ENCODE assay signal across 13 cellular contexts in the genomic region with DNA sequence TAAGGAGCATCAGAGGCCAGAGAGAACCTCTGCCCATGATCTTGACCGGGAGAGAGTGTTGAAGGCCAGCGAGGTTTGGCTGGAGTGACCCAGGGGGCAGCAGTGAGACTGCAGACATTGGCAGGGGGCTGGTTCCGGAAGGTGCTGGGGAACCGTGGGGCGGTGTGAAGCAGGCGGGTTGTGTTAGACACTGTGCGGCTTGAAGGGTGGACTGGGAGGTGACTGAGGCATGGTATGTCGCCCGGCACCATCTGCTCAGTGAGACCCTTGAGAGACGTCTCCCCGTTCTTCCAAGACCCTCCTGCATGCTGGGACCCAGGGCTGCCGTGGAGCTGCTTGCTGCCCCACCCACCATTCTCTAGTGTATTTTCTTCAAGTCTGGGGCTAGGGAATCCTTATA. TPM values are rescaled to one million over a fixed set of nuclear protein-coding genes. Genes with fewer than 3 reads are reported as not detected.
DNase-seq lines count a peak whose midpoint lies in the region; ATAC-seq, FAIRE-seq and TF ChIP-seq lines count a peak whose summit lies in the region.
"Had no signal": no experiment of that assay in that cellular context is flagged by ENCODE, and none has a peak within 500 bp of the region (broad histone marks: within the 10 kb centered on the region; RNA-seq: fewer than 3 reads in every experiment).

No MANE protein-coding gene starts in this region.

- H3K18ac ChIP-seq in H1 (ENCODE audit: extremely low read depth, low read length), result 0 out of 2 replicates have a peak overlapping the region, but pooled peaks have one; percentile 28

- H3K4me3 ChIP-seq in H1 (ENCODE audit: extremely low read depth in 1 of 4, insufficient read depth in 2 of 4, low read depth in 3 of 4, low read length in 4 of 4), result no peak overlapping the region
- no peak overlapping the region for H3K4me3 ChIP-seq in retinal pigment epithelial cell (ENCODE audit: low read length)
- H3K4me3 ChIP-seq: GM23248, SK-N-MC, thoracic aorta had no signal

- H3K79me1 ChIP-seq in H1 (ENCODE audit: low read depth, low read length), result peaks cover 32% of the 10 kb centered on the region

- CTCF ChIA-PET in H1 (lab: Charles Lee; ENCODE audit: partially characterized antibody), result interaction anchor here (0.6 to 5.4 kb wide), 11 partner anchors 9 to 1023 kb away, joined by 3 to 29 read pairs (median 5); no protein-coding TSS in a partner anchor

- TF ChIP-seq CTCF in H1 (IDR thresholded peaks at IDR 0.05; ENCODE audit: control extremely low read depth in 1 of 3, insufficient read depth in 1 of 3, low read depth in 1 of 3, low read length in 3 of 3), result peak; percentile 31 to 74 (median 70)
- peak; percentile 16 for TF ChIP-seq CTCF in retinal pigment epithelial cell (conservative IDR thresholded peaks at IDR 0.05; ENCODE audit: low read depth, low read length)

- DNase-seq in H1 (ENCODE audit: low read depth in 1 of 2, low spot score in 2 of 2) (no peak), retinal pigment epithelial cell (ENCODE audit: low read depth) (no peak), COLO829 (ENCODE audit: low spot score) (no peak)
- DNase-seq: CD8-positive, alpha-beta memory T cell; GM23248; hypothalamus; occipital lobe had no signal

- no peaks in the 10 kb centered on the region for H3K9me3 ChIP-seq in H1 (ENCODE audit: insufficient read depth in 2 of 2, low read depth in 1 of 2, low read length in 1 of 2)
- H3K9me3 ChIP-seq: thoracic aorta had no signal

- H3K56ac ChIP-seq in H1 (replicated peaks; ENCODE audit: insufficient read length, low read depth, low read length), result no peak overlapping the region

- no peak overlapping the region; a peak in 1 of 7 replicates for H3K9ac ChIP-seq in H1 (replicated peaks in 1 of 4; ENCODE audit: extremely low read depth in 1 of 4, low read depth in 3 of 4, low read length in 3 of 4)
- H3K9ac ChIP-seq: GM23248 had no signal

- no peak overlapping the region for H2BK15ac ChIP-seq in H1 (ENCODE audit: low read length)

- H2AFZ ChIP-seq in H1 (ENCODE audit: low read length), result no peak overlapping the region
- H2AFZ ChIP-seq: GM23248 had no signal

- no peaks in the 10 kb centered on the region for H3K23me2 ChIP-seq in H1 (ENCODE audit: low read depth, low read length)

- no peak overlapping the region for H4K91ac ChIP-seq in H1 (replicated peaks; ENCODE audit: insufficient read length, low read length)

- no peak overlapping the region for H2BK5ac ChIP-seq in H1 (ENCODE audit: low read depth, low read length)

- 0 out of 2 replicates have a peak overlapping the region, but pooled peaks have one; percentile 17 for H2BK12ac ChIP-seq in H1 (ENCODE audit: low read depth, low read length)

- ATAC-seq in GM18511 (IDR thresholded peaks at IDR 0.05; ENCODE audit: unreplicated experiment), result no peak

- peaks cover 0 to 81% of the 10 kb centered on the region in 2 experiments; a peak in 2 of 4 replicates for H3K79me2 ChIP-seq in H1 (ENCODE audit: control insufficient read depth in 1 of 2, insufficient read depth in 2 of 2, low read length in 2 of 2)

- no peak for FAIRE-seq in H1 (lab: Jason Lieb, UNC)
- FAIRE-seq: G401.6 had no signal

- H3K27me3 ChIP-seq in H1 (replicated peaks in 1 of 4; ENCODE audit: control insufficient read depth in 3 of 4, extremely low read depth in 1 of 4, insufficient read depth in 3 of 4, low read length in 3 of 4), result no peaks in the 10 kb centered on the region

- no peak overlapping the region for H4K5ac ChIP-seq in H1 (ENCODE audit: insufficient read length, low read depth, low read length)

- H3K27ac ChIP-seq in H1 (ENCODE audit: low read depth, low read length), result 0 out of 2 replicates have a peak overlapping the region, but pooled peaks have one; percentile 3
- H3K27ac ChIP-seq: GM23248, SK-N-MC, thoracic aorta had no signal

- no peak overlapping the region for H2BK20ac ChIP-seq in H1 (ENCODE audit: low read length)

- TF ChIP-seq RAD21 in Ishikawa (IDR thresholded peaks at IDR 0.05; ENCODE audit: low read depth), result no peak
- TF ChIP-seq RAD21 in H1 (IDR thresholded peaks at IDR 0.05 in 1 of 2, conservative IDR thresholded peaks at IDR 0.05 in 1 of 2; ENCODE audit: low read depth in 2 of 2, low read length in 2 of 2), result peak in 1 of 2 experiments; percentile 35; a peak in 1 of 4 replicates

- no peak for TF ChIP-seq POLR2A in H1 (IDR thresholded peaks at IDR 0.05; ENCODE audit: control extremely low read depth in 1 of 2, low read depth in 2 of 2, low read length in 2 of 2)

- H3K14ac ChIP-seq in H1 (ENCODE audit: insufficient read length), result no peak overlapping the region

- peak overlapping the region; percentile 33 for H3K4ac ChIP-seq in H1 (replicated peaks; ENCODE audit: insufficient read length, low read depth, low read length)

- no peaks in the 10 kb centered on the region for H3K36me3 ChIP-seq in H1 (ENCODE audit: control insufficient read depth in 2 of 4, insufficient read depth in 4 of 4, low read length in 3 of 4)
- H3K36me3 ChIP-seq: thoracic aorta had no signal

- H2AK5ac ChIP-seq in H1 (ENCODE audit: low read depth, low read length), result no peak overlapping the region

- POLR2A ChIA-PET in H1 (lab: Charles Lee; ENCODE audit: partially characterized antibody), result interaction anchor here (0.6 to 3.8 kb wide), 3 partner anchors 16 to 496 kb away, joined by 3 to 18 read pairs (median 3); no protein-coding TSS in a partner anchor

- peaks cover 10 to 27% of the 10 kb centered on the region in 2 experiments for H4K20me1 ChIP-seq in H1 (replicated peaks in 1 of 2; ENCODE audit: control insufficient read depth in 1 of 2, insufficient read depth in 2 of 2, low read length in 2 of 2)

- no peak overlapping the region for H3K23ac ChIP-seq in H1 (ENCODE audit: insufficient read length)

- TF ChIP-seq EP300 in Ishikawa (IDR thresholded peaks at IDR 0.05; ENCODE audit: borderline replicate concordance) (no peak), H1 (IDR thresholded peaks at IDR 0.05; ENCODE audit: borderline replicate concordance in 1 of 2, low read depth in 2 of 2, low read length in 2 of 2) (no peak)

- no peak overlapping the region for H2BK120ac ChIP-seq in H1 (replicated peaks; ENCODE audit: low read depth, low read length)

- H4K8ac ChIP-seq in H1 (ENCODE audit: extremely low read depth, insufficient read depth, low read length), result no peak overlapping the region

- peaks cover 14 to 30% (median 25%) of the 10 kb centered on the region in 4 experiments for H3K4me1 ChIP-seq in H1 (replicated peaks in 1 of 4; ENCODE audit: control insufficient read depth in 3 of 4, insufficient read depth in 4 of 4, low read length in 3 of 4)

- WGBS in H1 (ENCODE audit: extremely low coverage in 1 of 2, insufficient coverage in 1 of 2, insufficient read length in 1 of 2, insufficient replicate concordance in 2 of 2, low coverage in 1 of 2, low lambda C conversion rate in 2 of 2, missing lambda C conversion rate in 1 of 2), 2 experiments, result 92% methylated on average over 12 of the region's 12 CpGs; no CpG with 5 or more reads in 1 of the 2 experiments

- H3K4me2 ChIP-seq in H1 (ENCODE audit: insufficient read depth in 1 of 2, low read depth in 2 of 2, low read length in 2 of 2), result no peak overlapping the region

RNA-seq across cellular contexts. Expression of gene CARM1, which starts 24.6 kb away (rescaled TPM):
- total RNA-seq in H1 (2021; fragmentation: NEBNext Ultra II Directional; extraction: Animal tissue kit (Norgen Biotek cat#: 25700)), result 134 and 136 TPM in 2 replicates
- polyA plus RNA-seq in H1 (2011; rRNA removed), result 164 and 270 TPM in 2 replicates
- polyA plus RNA-seq in H1 (2011; cell fraction: cytosol; rRNA removed), result 106 TPM
- 178 TPM for polyA plus RNA-seq in H1 (2011; cell fraction: nucleus; rRNA removed)
- polyA plus RNA-seq in H1 (2012, experiment 1 of 2), result 75.6 to 138 TPM (median 129 TPM) in 4 replicates
- 122 TPM for polyA plus RNA-seq in H1 (2012, experiment 2 of 2)
- 125 TPM for polyA plus RNA-seq in H1 (2013, experiment 1 of 2)
- 126 TPM for polyA plus RNA-seq in H1 (2013, experiment 2 of 2)
- polyA minus RNA-seq in H1 (2011; rRNA and poly(A)+ RNA removed), result 71.3 and 96.2 TPM in 2 replicates
- polyA minus RNA-seq in H1 (2011; cell fraction: cytosol; rRNA and poly(A)+ RNA removed), result 60.0 TPM
- 48.8 TPM for polyA minus RNA-seq in H1 (2011; cell fraction: nucleus; rRNA and poly(A)+ RNA removed)

RNA-seq across cellular contexts. Expression of gene YIPF2, which starts 32.5 kb away (rescaled TPM):
- total RNA-seq in H1 (2021; fragmentation: NEBNext Ultra II Directional; extraction: Animal tissue kit (Norgen Biotek cat#: 25700)), result 47.5 and 48.3 TPM in 2 replicates
- polyA plus RNA-seq in H1 (2011; rRNA removed), result 112 and 151 TPM in 2 replicates
- polyA plus RNA-seq in H1 (2011; cell fraction: cytosol; rRNA removed), result 91.7 TPM
- polyA plus RNA-seq in H1 (2011; cell fraction: nucleus; rRNA removed), result 125 TPM
- polyA plus RNA-seq in H1 (2012, experiment 1 of 2), result 24.9 to 55.5 TPM (median 50.4 TPM) in 4 replicates
- polyA plus RNA-seq in H1 (2012, experiment 2 of 2), result 58.3 TPM
- polyA plus RNA-seq in H1 (2013, experiment 1 of 2), result 47.5 TPM
- 47.1 TPM for polyA plus RNA-seq in H1 (2013, experiment 2 of 2)
- polyA minus RNA-seq in H1 (2011; rRNA and poly(A)+ RNA removed), result 31.4 and 45.4 TPM in 2 replicates
- 41.3 TPM for polyA minus RNA-seq in H1 (2011; cell fraction: cytosol; rRNA and poly(A)+ RNA removed)
- polyA minus RNA-seq in H1 (2011; cell fraction: nucleus; rRNA and poly(A)+ RNA removed), result 49.0 TPM

RNA-seq across cellular contexts. Expression of gene TIMM29, which starts 32.7 kb away (rescaled TPM):
- total RNA-seq in H1 (2021; fragmentation: NEBNext Ultra II Directional; extraction: Animal tissue kit (Norgen Biotek cat#: 25700)), result 22.5 and 24.0 TPM in 2 replicates
- 15.9 and 24.2 TPM in 2 replicates for polyA plus RNA-seq in H1 (2011; rRNA removed)
- polyA plus RNA-seq in H1 (2011; cell fraction: cytosol; rRNA removed), result 19.9 TPM
- 14.8 TPM for polyA plus RNA-seq in H1 (2011; cell fraction: nucleus; rRNA removed)
- 19.3 to 25.7 TPM (median 21.5 TPM) in 4 replicates for polyA plus RNA-seq in H1 (2012, experiment 1 of 2)
- 30.8 TPM for polyA plus RNA-seq in H1 (2012, experiment 2 of 2)
- polyA plus RNA-seq in H1 (2013, experiment 1 of 2), result 24.8 TPM
- 22.2 TPM for polyA plus RNA-seq in H1 (2013, experiment 2 of 2)
- polyA minus RNA-seq in H1 (2011; rRNA and poly(A)+ RNA removed), result 5.7 and 8.0 TPM in 2 replicates
- polyA minus RNA-seq in H1 (2011; cell fraction: cytosol; rRNA and poly(A)+ RNA removed), result 12.0 TPM
- 16.6 TPM for polyA minus RNA-seq in H1 (2011; cell fraction: nucleus; rRNA and poly(A)+ RNA removed)

RNA-seq across cellular contexts. Expression of gene C19orf38, which starts 47.7 kb away (rescaled TPM):
- 0.27 TPM in 1 of 2 replicates, not detected in the other for total RNA-seq in H1 (2021; fragmentation: NEBNext Ultra II Directional; extraction: Animal tissue kit (Norgen Biotek cat#: 25700))
- 0.53 and 0.77 TPM in 2 replicates for polyA plus RNA-seq in H1 (2011; rRNA removed)
- polyA plus RNA-seq in H1 (2011; cell fraction: cytosol; rRNA removed), result 0.50 TPM
- polyA plus RNA-seq in H1 (2011; cell fraction: nucleus; rRNA removed), result 0.68 TPM
- 0.32 to 0.66 TPM (median 0.39 TPM) in 3 of 4 replicates, not detected in the other for polyA plus RNA-seq in H1 (2012, experiment 1 of 2)
- 0.39 TPM for polyA plus RNA-seq in H1 (2012, experiment 2 of 2)
- 0.20 TPM for polyA plus RNA-seq in H1 (2013, experiment 1 of 2)
- polyA plus RNA-seq in H1 (2013, experiment 2 of 2), result 0.31 TPM
- polyA minus RNA-seq in H1 (2011; rRNA and poly(A)+ RNA removed), result 0.20 and 0.28 TPM in 2 replicates
- not detected for polyA minus RNA-seq in H1 (2011; cell fraction: cytosol; rRNA and poly(A)+ RNA removed)
- polyA minus RNA-seq in H1 (2011; cell fraction: nucleus; rRNA and poly(A)+ RNA removed), result 1.1 TPM
- total RNA-seq: epithelial cell of proximal tubule had no signal
- polyA plus RNA-seq: CD8-positive, alpha-beta memory T cell had no signal

RNA-seq across cellular contexts. Expression of gene TMED1, which starts 59.9 kb away (rescaled TPM):
- 26.2 and 26.9 TPM in 2 replicates for total RNA-seq in H1 (2021; fragmentation: NEBNext Ultra II Directional; extraction: Animal tissue kit (Norgen Biotek cat#: 25700))
- polyA plus RNA-seq in H1 (2011; rRNA removed), result 31.9 and 41.7 TPM in 2 replicates
- 44.8 TPM for polyA plus RNA-seq in H1 (2011; cell fraction: cytosol; rRNA removed)
- 29.2 TPM for polyA plus RNA-seq in H1 (2011; cell fraction: nucleus; rRNA removed)
- polyA plus RNA-seq in H1 (2012, experiment 1 of 2), result 19.0 to 35.1 TPM (median 31.2 TPM) in 4 replicates
- polyA plus RNA-seq in H1 (2012, experiment 2 of 2), result 31.9 TPM
- polyA plus RNA-seq in H1 (2013, experiment 1 of 2), result 25.1 TPM
- 31.6 TPM for polyA plus RNA-seq in H1 (2013, experiment 2 of 2)
- 13.8 and 22.8 TPM in 2 replicates for polyA minus RNA-seq in H1 (2011; rRNA and poly(A)+ RNA removed)
- 16.4 TPM for polyA minus RNA-seq in H1 (2011; cell fraction: cytosol; rRNA and poly(A)+ RNA removed)
- polyA minus RNA-seq in H1 (2011; cell fraction: nucleus; rRNA and poly(A)+ RNA removed), result 8.5 TPM
